In genomic region chr12:72272731-72273498, GRCh38 we compare ENCODE assay signal across 9 cellular contexts. TPM values are rescaled to one million over a fixed set of nuclear protein-coding genes. Genes with fewer than 3 reads are reported as not detected.
A peak's percentile ranks its signal among the peaks of the same experiment; 100 is the strongest.
DNase-seq lines count a peak whose midpoint lies in the region; ATAC-seq and TF ChIP-seq lines count a peak whose summit lies in the region.
"Had no signal": no experiment of that assay in that cellular context is flagged by ENCODE, and none has a peak within 500 bp of the region (broad histone marks: within the 10 kb centered on the region; RNA-seq: fewer than 3 reads in every experiment).

No MANE protein-coding gene starts in this region.

- H3K4me3 Mint-ChIP-seq in endothelial cell (ENCODE audit: unreplicated experiment), result no peak overlapping the region
- no peak overlapping the region for H3K4me3 Mint-ChIP-seq in naive thymus-derived CD8-positive, alpha-beta T cell

- ATAC-seq in HG03342 (IDR thresholded peaks at IDR 0.05; ENCODE audit: unreplicated experiment), result no peak
- no peak for ATAC-seq in naive thymus-derived CD8-positive, alpha-beta T cell

- POLR2A ChIA-PET in AG04449 (lab: Yijun Ruan, JAX), result interaction anchor here (0.9 to 2.2 kb wide), 4 partner anchors 12 to 42 kb away, joined by 3 to 10 read pairs (median 4); no protein-coding TSS in a partner anchor
- POLR2A ChIA-PET in naive thymus-derived CD8-positive, alpha-beta T cell (lab: Charles Lee), result no interaction called here

- no peaks in the 10 kb centered on the region for H3K36me3 Mint-ChIP-seq in endothelial cell (ENCODE audit: low read depth, unreplicated experiment)
- peaks cover 0 to 4% (median 0%) of the 10 kb centered on the region in 3 donors for H3K36me3 Mint-ChIP-seq in naive thymus-derived CD8-positive, alpha-beta T cell
- H3K36me3 Mint-ChIP-seq: T-cell had no signal

- DNase-seq in AG04449 (ENCODE audit: low read depth, low spot score), result no peak
- peak; percentile 24 for DNase-seq in endothelial cell (ENCODE audit: low spot score)
- DNase-seq in activated CD8-positive, alpha-beta memory T cell treated with anti-CD3 and anti-CD28 coated beads, Interleukin-2, amount 50 U/mL, for 4 hours, result no peak
- no peak for DNase-seq in KG1 (lab: John Stamatoyannopoulos, UW)
- DNase-seq in naive thymus-derived CD8-positive, alpha-beta T cell, result no peak
- DNase-seq: T-cell had no signal

- 1% methylated on average over 79 of the region's 79 CpGs for WGBS in HUES64

- peaks cover 22% of the 10 kb centered on the region for H3K4me1 ChIP-seq in HUES64 (ENCODE audit: insufficient read depth, low read length)
- H3K4me1 ChIP-seq in muscle layer of colon (ENCODE audit: insufficient read depth, low read length), result peaks cover 14% of the 10 kb centered on the region

- H3K27me3 ChIP-seq in HUES64 (ENCODE audit: insufficient read depth, low read length) (peaks cover 59% of the 10 kb centered on the region), muscle layer of colon (ENCODE audit: control insufficient read depth in 1 of 2, insufficient read depth in 2 of 2, low read length in 2 of 2) (peaks cover 29 to 38% of the 10 kb centered on the region in 2 donors)

- H3K36me3 ChIP-seq in HUES64 (ENCODE audit: insufficient read depth, low read length) (no peaks in the 10 kb centered on the region), muscle layer of colon (ENCODE audit: insufficient read depth, low read length) (no peaks in the 10 kb centered on the region)

- TF ChIP-seq CTCF in AG04449 (IDR thresholded peaks at IDR 0.05; ENCODE audit: insufficient read depth, low read length, missing control alignments) (peak; percentile 47), endothelial cell (IDR thresholded peaks at IDR 0.05; ENCODE audit: unreplicated experiment) (no peak)

- CTCF ChIA-PET in AG04449 (lab: Yijun Ruan, JAX), result interaction anchor here (0.7 to 7.2 kb wide), 10 partner anchors 8 to 256 kb away, joined by 3 to 62 read pairs (median 6); no protein-coding TSS in a partner anchor

- H3K4me3 ChIP-seq in AG04449 (ENCODE audit: low read depth, low read length), result peak overlapping the region; percentile 93
- peak overlapping the region; percentile 81 for H3K4me3 ChIP-seq in HUES64 (ENCODE audit: low read length)
- peak overlapping the region; percentile 44 to 47 for H3K4me3 ChIP-seq in muscle layer of colon (ENCODE audit: low read depth in 1 of 2, low read length in 2 of 2)

- no peak overlapping the region for H3K27ac Mint-ChIP-seq in endothelial cell (ENCODE audit: unreplicated experiment)
- H3K27ac Mint-ChIP-seq in naive thymus-derived CD8-positive, alpha-beta T cell, result no peak overlapping the region
- H3K27ac Mint-ChIP-seq: T-cell had no signal

- peak overlapping the region; percentile 33 for H3K9ac ChIP-seq in HUES64 (ENCODE audit: low read depth, low read length)
- H3K9ac ChIP-seq in muscle layer of colon (ENCODE audit: low read length), result no peak overlapping the region

- H3K9me3 ChIP-seq in HUES64 (ENCODE audit: insufficient read depth, low read depth, low read length), result no peaks in the 10 kb centered on the region
- H3K9me3 ChIP-seq in muscle layer of colon (ENCODE audit: low read length), result no peaks in the 10 kb centered on the region

- H3K27ac ChIP-seq in HUES64 (ENCODE audit: low read depth, low read length) (no peak overlapping the region), muscle layer of colon (ENCODE audit: low read depth, low read length) (no peak overlapping the region)

- no peaks in the 10 kb centered on the region for H3K4me1 Mint-ChIP-seq in endothelial cell (ENCODE audit: unreplicated experiment)
- peaks cover 0 to 8% (median 2%) of the 10 kb centered on the region in 4 donors for H3K4me1 Mint-ChIP-seq in naive thymus-derived CD8-positive, alpha-beta T cell

- peaks cover 20% of the 10 kb centered on the region for H3K27me3 Mint-ChIP-seq in endothelial cell (ENCODE audit: unreplicated experiment)
- H3K27me3 Mint-ChIP-seq in naive thymus-derived CD8-positive, alpha-beta T cell, result peaks cover 31 to 56% (median 40%) of the 10 kb centered on the region in 5 donors

- no peaks in the 10 kb centered on the region for H3K9me3 Mint-ChIP-seq in endothelial cell (ENCODE audit: unreplicated experiment)
- peaks cover 0 to 9% (median 0%) of the 10 kb centered on the region in 9 donors for H3K9me3 Mint-ChIP-seq in naive thymus-derived CD8-positive, alpha-beta T cell
- H3K9me3 Mint-ChIP-seq: T-cell had no signal

RNA-seq across cellular contexts. Expression of gene TRHDE, which starts 0.7 kb away (rescaled TPM):
- polyA plus RNA-seq in HUES64 (2013, experiment 1 of 2), result 0.85 TPM
- polyA plus RNA-seq in HUES64 (2013, experiment 2 of 2), result 2.4 TPM
- 0.54 TPM for total RNA-seq in endothelial cell (ENCODE audit: unreplicated experiment)
- total RNA-seq in naive thymus-derived CD8-positive, alpha-beta T cell, result not detected
- polyA plus RNA-seq in naive thymus-derived CD8-positive, alpha-beta T cell, result not detected
